1 cellular context compared by ENCODE assay signal in the genomic region with DNA sequence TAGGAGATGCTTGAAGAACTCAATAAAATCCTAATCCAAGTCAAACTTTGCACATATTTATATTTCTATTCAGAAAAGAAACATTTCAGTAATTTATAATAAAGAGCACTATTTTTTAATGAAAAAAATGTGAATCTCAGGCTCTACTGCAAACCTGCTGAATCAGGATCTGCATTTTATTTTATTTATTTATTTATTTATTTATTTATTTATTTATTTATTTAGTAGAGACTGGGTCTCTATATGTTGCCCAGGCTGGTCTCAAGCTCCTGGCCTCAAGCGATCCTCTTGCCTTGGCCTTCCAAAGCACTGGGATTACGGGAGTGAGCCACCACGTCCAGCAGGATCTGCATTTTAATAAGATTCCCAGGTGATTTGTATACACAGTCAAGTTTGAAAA.
TF ChIP-seq lines count a peak whose summit lies in the region.

No MANE protein-coding gene starts in this region.

TF ChIP-seq in HEK293, 187 proteins besides CTCF, POLR2A, EP300 and RAD21 (continued from another document and continues in another):
- TF ChIP-seq, protein P1, sequence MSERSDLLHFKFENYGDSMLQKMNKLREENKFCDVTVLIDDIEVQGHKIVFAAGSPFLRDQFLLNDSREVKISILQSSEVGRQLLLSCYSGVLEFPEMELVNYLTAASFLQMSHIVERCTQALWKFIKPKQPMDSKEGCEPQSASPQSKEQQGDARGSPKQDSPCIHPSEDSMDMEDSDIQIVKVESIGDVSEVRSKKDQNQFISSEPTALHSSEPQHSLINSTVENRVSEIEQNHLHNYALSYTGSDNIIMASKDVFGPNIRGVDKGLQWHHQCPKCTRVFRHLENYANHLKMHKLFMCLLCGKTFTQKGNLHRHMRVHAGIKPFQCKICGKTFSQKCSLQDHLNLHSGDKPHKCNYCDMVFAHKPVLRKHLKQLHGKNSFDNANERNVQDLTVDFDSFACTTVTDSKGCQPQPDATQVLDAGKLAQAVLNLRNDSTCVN (tag by site-specific recombination; optimal IDR thresholded peaks at IDR 0.05) = no peak
- TF ChIP-seq ZSCAN30 (tag by site-specific recombination; IDR thresholded peaks at IDR 0.05) = no peak
- no peak for TF ChIP-seq OSR2 (tag by site-specific recombination; IDR thresholded peaks at IDR 0.05)
- no peak for TF ChIP-seq ZNF776 (tag by site-specific recombination; IDR thresholded peaks at IDR 0.05; ENCODE audit: borderline replicate concordance)
- TF ChIP-seq ZNF76 (tag by site-specific recombination; IDR thresholded peaks at IDR 0.05; ENCODE audit: borderline replicate concordance, low read depth) = no peak
- TF ChIP-seq ZNF747 (tag by site-specific recombination; IDR thresholded peaks at IDR 0.05) = no peak
- TF ChIP-seq ZNF529 (tag by site-specific recombination; IDR thresholded peaks at IDR 0.05; ENCODE audit: insufficient replicate concordance) = no peak
- TF ChIP-seq, protein P2, sequence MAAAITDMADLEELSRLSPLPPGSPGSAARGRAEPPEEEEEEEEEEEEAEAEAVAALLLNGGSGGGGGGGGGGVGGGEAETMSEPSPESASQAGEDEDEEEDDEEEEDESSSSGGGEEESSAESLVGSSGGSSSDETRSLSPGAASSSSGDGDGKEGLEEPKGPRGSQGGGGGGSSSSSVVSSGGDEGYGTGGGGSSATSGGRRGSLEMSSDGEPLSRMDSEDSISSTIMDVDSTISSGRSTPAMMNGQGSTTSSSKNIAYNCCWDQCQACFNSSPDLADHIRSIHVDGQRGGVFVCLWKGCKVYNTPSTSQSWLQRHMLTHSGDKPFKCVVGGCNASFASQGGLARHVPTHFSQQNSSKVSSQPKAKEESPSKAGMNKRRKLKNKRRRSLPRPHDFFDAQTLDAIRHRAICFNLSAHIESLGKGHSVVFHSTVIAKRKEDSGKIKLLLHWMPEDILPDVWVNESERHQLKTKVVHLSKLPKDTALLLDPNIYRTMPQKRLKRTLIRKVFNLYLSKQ (tag by site-specific recombination; IDR thresholded peaks at IDR 0.05; ENCODE audit: borderline replicate concordance) = no peak
- TF ChIP-seq ZNF596 (tag by site-specific recombination; IDR thresholded peaks at IDR 0.05) = no peak
- TF ChIP-seq, protein P3, sequence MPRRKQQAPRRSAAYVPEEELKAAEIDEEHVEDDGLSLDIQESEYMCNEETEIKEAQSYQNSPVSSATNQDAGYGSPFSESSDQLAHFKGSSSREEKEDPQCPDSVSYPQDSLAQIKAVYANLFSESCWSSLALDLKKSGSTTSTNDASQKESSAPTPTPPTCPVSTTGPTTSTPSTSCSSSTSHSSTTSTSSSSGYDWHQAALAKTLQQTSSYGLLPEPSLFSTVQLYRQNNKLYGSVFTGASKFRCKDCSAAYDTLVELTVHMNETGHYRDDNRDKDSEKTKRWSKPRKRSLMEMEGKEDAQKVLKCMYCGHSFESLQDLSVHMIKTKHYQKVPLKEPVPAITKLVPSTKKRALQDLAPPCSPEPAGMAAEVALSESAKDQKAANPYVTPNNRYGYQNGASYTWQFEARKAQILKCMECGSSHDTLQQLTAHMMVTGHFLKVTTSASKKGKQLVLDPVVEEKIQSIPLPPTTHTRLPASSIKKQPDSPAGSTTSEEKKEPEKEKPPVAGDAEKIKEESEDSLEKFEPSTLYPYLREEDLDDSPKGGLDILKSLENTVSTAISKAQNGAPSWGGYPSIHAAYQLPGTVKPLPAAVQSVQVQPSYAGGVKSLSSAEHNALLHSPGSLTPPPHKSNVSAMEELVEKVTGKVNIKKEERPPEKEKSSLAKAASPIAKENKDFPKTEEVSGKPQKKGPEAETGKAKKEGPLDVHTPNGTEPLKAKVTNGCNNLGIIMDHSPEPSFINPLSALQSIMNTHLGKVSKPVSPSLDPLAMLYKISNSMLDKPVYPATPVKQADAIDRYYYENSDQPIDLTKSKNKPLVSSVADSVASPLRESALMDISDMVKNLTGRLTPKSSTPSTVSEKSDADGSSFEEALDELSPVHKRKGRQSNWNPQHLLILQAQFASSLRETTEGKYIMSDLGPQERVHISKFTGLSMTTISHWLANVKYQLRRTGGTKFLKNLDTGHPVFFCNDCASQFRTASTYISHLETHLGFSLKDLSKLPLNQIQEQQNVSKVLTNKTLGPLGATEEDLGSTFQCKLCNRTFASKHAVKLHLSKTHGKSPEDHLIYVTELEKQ (tag by site-specific recombination; IDR thresholded peaks at IDR 0.05; ENCODE audit: borderline replicate concordance) = no peak
- TF ChIP-seq ZNF202 (tag by site-specific recombination; IDR thresholded peaks at IDR 0.05; ENCODE audit: borderline replicate concordance) = no peak
- TF ChIP-seq ZNF184 (tag by site-specific recombination; IDR thresholded peaks at IDR 0.05) = no peak
- TF ChIP-seq ZNF138 (tag by site-specific recombination; IDR thresholded peaks at IDR 0.05; ENCODE audit: borderline replicate concordance) = no peak
- no peak for TF ChIP-seq ZNF660 (tag by site-specific recombination; IDR thresholded peaks at IDR 0.05)
- TF ChIP-seq ZNF530 (tag by site-specific recombination; IDR thresholded peaks at IDR 0.05; ENCODE audit: low read depth) = no peak
- no peak for TF ChIP-seq ZNF544 (tag by site-specific recombination; IDR thresholded peaks at IDR 0.05)
- TF ChIP-seq ZNF560 (tag by site-specific recombination; IDR thresholded peaks at IDR 0.05; ENCODE audit: borderline replicate concordance) = 0 out of 2 replicates have a peak, but pooled peaks have one; percentile 32
- TF ChIP-seq ZNF239 (tag by site-specific recombination; IDR thresholded peaks at IDR 0.05) = no peak
- TF ChIP-seq, protein P4, sequence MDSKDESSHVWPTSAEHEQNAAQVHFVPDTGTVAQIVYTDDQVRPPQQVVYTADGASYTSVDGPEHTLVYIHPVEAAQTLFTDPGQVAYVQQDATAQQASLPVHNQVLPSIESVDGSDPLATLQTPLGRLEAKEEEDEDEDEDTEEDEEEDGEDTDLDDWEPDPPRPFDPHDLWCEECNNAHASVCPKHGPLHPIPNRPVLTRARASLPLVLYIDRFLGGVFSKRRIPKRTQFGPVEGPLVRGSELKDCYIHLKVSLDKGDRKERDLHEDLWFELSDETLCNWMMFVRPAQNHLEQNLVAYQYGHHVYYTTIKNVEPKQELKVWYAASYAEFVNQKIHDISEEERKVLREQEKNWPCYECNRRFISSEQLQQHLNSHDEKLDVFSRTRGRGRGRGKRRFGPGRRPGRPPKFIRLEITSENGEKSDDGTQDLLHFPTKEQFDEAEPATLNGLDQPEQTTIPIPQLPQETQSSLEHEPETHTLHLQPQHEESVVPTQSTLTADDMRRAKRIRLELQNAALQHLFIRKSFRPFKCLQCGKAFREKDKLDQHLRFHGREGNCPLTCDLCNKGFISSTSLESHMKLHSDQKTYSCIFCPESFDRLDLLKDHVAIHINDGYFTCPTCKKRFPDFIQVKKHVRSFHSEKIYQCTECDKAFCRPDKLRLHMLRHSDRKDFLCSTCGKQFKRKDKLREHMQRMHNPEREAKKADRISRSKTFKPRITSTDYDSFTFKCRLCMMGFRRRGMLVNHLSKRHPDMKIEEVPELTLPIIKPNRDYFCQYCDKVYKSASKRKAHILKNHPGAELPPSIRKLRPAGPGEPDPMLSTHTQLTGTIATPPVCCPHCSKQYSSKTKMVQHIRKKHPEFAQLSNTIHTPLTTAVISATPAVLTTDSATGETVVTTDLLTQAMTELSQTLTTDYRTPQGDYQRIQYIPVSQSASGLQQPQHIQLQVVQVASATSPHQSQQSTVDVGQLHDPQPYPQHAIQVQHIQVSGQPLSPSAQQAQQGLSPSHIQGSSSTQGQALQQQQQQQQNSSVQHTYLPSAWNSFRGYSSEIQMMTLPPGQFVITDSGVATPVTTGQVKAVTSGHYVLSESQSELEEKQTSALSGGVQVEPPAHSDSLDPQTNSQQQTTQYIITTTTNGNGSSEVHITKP (tag by site-specific recombination; IDR thresholded peaks at IDR 0.05) = no peak
- no peak for TF ChIP-seq ZNF549 (tag by site-specific recombination; IDR thresholded peaks at IDR 0.05)
- TF ChIP-seq KLF10 (tag by site-specific recombination; IDR thresholded peaks at IDR 0.05) = no peak
- TF ChIP-seq ZNF211 (tag by site-specific recombination; IDR thresholded peaks at IDR 0.05; ENCODE audit: low read depth) = no peak
- peak; percentile 64 for TF ChIP-seq ZNF426 (tag by site-specific recombination; IDR thresholded peaks at IDR 0.05)
- TF ChIP-seq ZNF19 (tag by site-specific recombination; IDR thresholded peaks at IDR 0.05; ENCODE audit: low read depth) = no peak
- no peak for TF ChIP-seq ZNF391 (tag by site-specific recombination; IDR thresholded peaks at IDR 0.05; ENCODE audit: borderline replicate concordance, low read depth)
- TF ChIP-seq ZNF16 (tag by site-specific recombination; IDR thresholded peaks at IDR 0.05; ENCODE audit: low read depth) = no peak
- no peak for TF ChIP-seq ZIC2 (tag by site-specific recombination; IDR thresholded peaks at IDR 0.05)
- TF ChIP-seq ZXDB (tag by site-specific recombination; IDR thresholded peaks at IDR 0.05) = 0 out of 2 replicates have a peak, but pooled peaks have one; percentile 30
- peak; percentile 47; the same call in 1 of the 2 replicates for TF ChIP-seq ZNF140 (tag by site-specific recombination; IDR thresholded peaks at IDR 0.05)
- TF ChIP-seq, protein P5, sequence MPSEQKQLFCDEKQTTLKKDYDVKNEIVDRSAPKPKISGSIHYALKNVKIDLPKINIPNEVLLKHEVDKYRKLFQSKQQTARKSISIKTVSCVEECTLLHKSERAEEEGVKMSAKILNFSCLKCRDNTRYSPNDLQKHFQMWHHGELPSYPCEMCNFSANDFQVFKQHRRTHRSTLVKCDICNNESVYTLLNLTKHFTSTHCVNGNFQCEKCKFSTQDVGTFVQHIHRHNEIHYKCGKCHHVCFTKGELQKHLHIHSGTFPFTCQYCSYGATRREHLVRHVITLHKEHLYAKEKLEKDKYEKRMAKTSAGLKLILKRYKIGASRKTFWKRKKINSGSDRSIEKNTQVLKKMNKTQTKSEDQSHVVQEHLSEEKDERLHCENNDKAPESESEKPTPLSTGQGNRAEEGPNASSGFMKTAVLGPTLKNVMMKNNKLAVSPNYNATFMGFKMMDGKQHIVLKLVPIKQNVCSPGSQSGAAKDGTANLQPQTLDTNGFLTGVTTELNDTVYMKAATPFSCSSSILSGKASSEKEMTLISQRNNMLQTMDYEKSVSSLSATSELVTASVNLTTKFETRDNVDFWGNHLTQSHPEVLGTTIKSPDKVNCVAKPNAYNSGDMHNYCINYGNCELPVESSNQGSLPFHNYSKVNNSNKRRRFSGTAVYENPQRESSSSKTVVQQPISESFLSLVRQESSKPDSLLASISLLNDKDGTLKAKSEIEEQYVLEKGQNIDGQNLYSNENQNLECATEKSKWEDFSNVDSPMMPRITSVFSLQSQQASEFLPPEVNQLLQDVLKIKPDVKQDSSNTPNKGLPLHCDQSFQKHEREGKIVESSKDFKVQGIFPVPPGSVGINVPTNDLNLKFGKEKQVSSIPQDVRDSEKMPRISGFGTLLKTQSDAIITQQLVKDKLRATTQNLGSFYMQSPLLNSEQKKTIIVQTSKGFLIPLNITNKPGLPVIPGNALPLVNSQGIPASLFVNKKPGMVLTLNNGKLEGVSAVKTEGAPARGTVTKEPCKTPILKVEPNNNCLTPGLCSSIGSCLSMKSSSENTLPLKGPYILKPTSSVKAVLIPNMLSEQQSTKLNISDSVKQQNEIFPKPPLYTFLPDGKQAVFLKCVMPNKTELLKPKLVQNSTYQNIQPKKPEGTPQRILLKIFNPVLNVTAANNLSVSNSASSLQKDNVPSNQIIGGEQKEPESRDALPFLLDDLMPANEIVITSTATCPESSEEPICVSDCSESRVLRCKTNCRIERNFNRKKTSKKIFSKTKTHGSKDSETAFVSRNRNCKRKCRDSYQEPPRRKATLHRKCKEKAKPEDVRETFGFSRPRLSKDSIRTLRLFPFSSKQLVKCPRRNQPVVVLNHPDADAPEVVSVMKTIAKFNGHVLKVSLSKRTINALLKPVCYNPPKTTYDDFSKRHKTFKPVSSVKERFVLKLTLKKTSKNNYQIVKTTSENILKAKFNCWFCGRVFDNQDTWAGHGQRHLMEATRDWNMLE (tag by site-specific recombination; conservative IDR thresholded peaks at IDR 0.05; ENCODE audit: low read depth) = peak; percentile 79
- no peak for TF ChIP-seq ZNF366 (tag by site-specific recombination; conservative IDR thresholded peaks at IDR 0.05)
- TF ChIP-seq ZNF677 (tag by site-specific recombination; IDR thresholded peaks at IDR 0.05) = no peak
- no peak; the same call in 1 of the 2 replicates for TF ChIP-seq GLI2 (tag by site-specific recombination; IDR thresholded peaks at IDR 0.05; ENCODE audit: borderline replicate concordance, low read depth)
- TF ChIP-seq ZNF133 (tag by site-specific recombination; IDR thresholded peaks at IDR 0.05) = no peak
- TF ChIP-seq ZSCAN16 (tag by site-specific recombination; IDR thresholded peaks at IDR 0.05) = no peak
- TF ChIP-seq, protein P6, sequence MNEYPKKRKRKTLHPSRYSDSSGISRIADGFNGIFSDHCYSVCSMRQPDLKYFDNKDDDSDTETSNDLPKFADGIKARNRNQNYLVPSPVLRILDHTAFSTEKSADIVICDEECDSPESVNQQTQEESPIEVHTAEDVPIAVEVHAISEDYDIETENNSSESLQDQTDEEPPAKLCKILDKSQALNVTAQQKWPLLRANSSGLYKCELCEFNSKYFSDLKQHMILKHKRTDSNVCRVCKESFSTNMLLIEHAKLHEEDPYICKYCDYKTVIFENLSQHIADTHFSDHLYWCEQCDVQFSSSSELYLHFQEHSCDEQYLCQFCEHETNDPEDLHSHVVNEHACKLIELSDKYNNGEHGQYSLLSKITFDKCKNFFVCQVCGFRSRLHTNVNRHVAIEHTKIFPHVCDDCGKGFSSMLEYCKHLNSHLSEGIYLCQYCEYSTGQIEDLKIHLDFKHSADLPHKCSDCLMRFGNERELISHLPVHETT (tag by site-specific recombination; IDR thresholded peaks at IDR 0.05) = no peak
- TF ChIP-seq ZNF48 (tag by site-specific recombination; IDR thresholded peaks at IDR 0.05) = no peak
- peak; percentile 57; the same call in 1 of the 2 replicates for TF ChIP-seq ZNF394 (tag by site-specific recombination; IDR thresholded peaks at IDR 0.05; ENCODE audit: borderline replicate concordance)
- no peak for TF ChIP-seq ZNF558 (tag by site-specific recombination; IDR thresholded peaks at IDR 0.05)
- no peak for TF ChIP-seq SP2 (tag by site-specific recombination; IDR thresholded peaks at IDR 0.05)
- TF ChIP-seq ZNF10 (tag by site-specific recombination; IDR thresholded peaks at IDR 0.05) = no peak
- TF ChIP-seq ZNF785 (tag by site-specific recombination; IDR thresholded peaks at IDR 0.05) = no peak
- no peak for TF ChIP-seq ZNF777 (tag by site-specific recombination; IDR thresholded peaks at IDR 0.05; ENCODE audit: borderline replicate concordance)
- TF ChIP-seq ZNF311 (tag by site-specific recombination; IDR thresholded peaks at IDR 0.05; ENCODE audit: borderline replicate concordance) = no peak
- no peak for TF ChIP-seq ZFP41 (tag by site-specific recombination; IDR thresholded peaks at IDR 0.05; ENCODE audit: borderline replicate concordance)
- no peak for TF ChIP-seq ZBTB20 (tag by site-specific recombination; IDR thresholded peaks at IDR 0.05)
- no peak for TF ChIP-seq GLI4 (tag by site-specific recombination; IDR thresholded peaks at IDR 0.05)
- TF ChIP-seq, protein P7, sequence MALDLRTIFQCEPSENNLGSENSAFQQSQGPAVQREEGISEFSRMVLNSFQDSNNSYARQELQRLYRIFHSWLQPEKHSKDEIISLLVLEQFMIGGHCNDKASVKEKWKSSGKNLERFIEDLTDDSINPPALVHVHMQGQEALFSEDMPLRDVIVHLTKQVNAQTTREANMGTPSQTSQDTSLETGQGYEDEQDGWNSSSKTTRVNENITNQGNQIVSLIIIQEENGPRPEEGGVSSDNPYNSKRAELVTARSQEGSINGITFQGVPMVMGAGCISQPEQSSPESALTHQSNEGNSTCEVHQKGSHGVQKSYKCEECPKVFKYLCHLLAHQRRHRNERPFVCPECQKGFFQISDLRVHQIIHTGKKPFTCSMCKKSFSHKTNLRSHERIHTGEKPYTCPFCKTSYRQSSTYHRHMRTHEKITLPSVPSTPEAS (tag by site-specific recombination; IDR thresholded peaks at IDR 0.05) = no peak
- TF ChIP-seq GFI1B (tag by site-specific recombination; IDR thresholded peaks at IDR 0.05) = no peak
- no peak for TF ChIP-seq ZNF155 (tag by site-specific recombination; IDR thresholded peaks at IDR 0.05)
